Comparison of ENCODE assay signal across 15 cellular contexts in genomic region chr7:126696639-126697038, GRCh38.
DNase-seq lines count a peak whose midpoint lies in the region; ATAC-seq and TF ChIP-seq lines count a peak whose summit lies in the region.
"Had no signal": no experiment of that assay in that cellular context is flagged by ENCODE, and none has a peak within 500 bp of the region (broad histone marks: within the 10 kb centered on the region; RNA-seq: fewer than 3 reads in every experiment).

No MANE protein-coding gene starts in this region.

- no peak overlapping the region for H3K4me3 Mint-ChIP-seq in stimulated activated memory B cell treated with anti-CD40 and anti-IgM and Interleukin-4, amounts not matched to agents 10 μg/mL and 1 μg/mL and 100 μg/mL, for 72 hours
- H3K4me3 Mint-ChIP-seq in activated naive CD8-positive, alpha-beta T cell treated with anti-CD3 and anti-CD28 coated beads, Interleukin-2, amount 50 U/mL, for 24 hours = no peak overlapping the region
- H3K4me3 Mint-ChIP-seq: neural crest cell; stimulated activated naive B cell treated with anti-CD40 and anti-IgM and Interleukin-4, amounts not matched to agents 10 μg/mL and 1 μg/mL and 100 μg/mL, for 72 hours had no signal

- H3K27me3 ChIP-seq in stomach = no peaks in the 10 kb centered on the region
- H3K27me3 ChIP-seq: ascending aorta, left lung had no signal

- H3K4me1 Mint-ChIP-seq in stimulated activated memory B cell treated with anti-CD40 and anti-IgM and Interleukin-4, amounts not matched to agents 10 μg/mL and 1 μg/mL and 100 μg/mL, for 72 hours = peaks cover 16% of the 10 kb centered on the region
- no peaks in the 10 kb centered on the region for H3K4me1 Mint-ChIP-seq in activated naive CD8-positive, alpha-beta T cell treated with anti-CD3 and anti-CD28 coated beads, Interleukin-2, amount 50 U/mL, for 24 hours
- H3K4me1 Mint-ChIP-seq: stimulated activated naive B cell treated with anti-CD40 and anti-IgM and Interleukin-4, amounts not matched to agents 10 μg/mL and 1 μg/mL and 100 μg/mL, for 72 hours had no signal

- no peaks in the 10 kb centered on the region for H3K9me3 ChIP-seq in stomach
- H3K9me3 ChIP-seq: ascending aorta, left lung had no signal

- no peak for TF ChIP-seq CTCF in stomach (IDR thresholded peaks at IDR 0.05)

- no peak overlapping the region for H3K27ac ChIP-seq in stomach
- H3K27ac ChIP-seq: ascending aorta, left lung had no signal

- no peak for DNase-seq in KG1 (lab: John Stamatoyannopoulos, UW)
- DNase-seq in activated naive CD8-positive, alpha-beta T cell treated with anti-CD3 and anti-CD28 coated beads, Interleukin-2, amount 50 U/mL, for 24 hours = no peak
- no peak for DNase-seq in stomach
- DNase-seq: activated T-cell treated with anti-CD3 and anti-CD28 coated beads, Interleukin-2, amount 50 U/mL, for 48 hours; effector memory CD4-positive, alpha-beta T cell; left lung; NCI-H446 treated with DMSO at 0.1 percent for 48 hours; Right ventricle myocardium superior; stimulated activated naive B cell treated with anti-CD40 and anti-IgM and Interleukin-4, amounts not matched to agents 10 μg/mL and 1 μg/mL and 100 μg/mL, for 72 hours had no signal

- H3K4me1 ChIP-seq in stomach = no peaks in the 10 kb centered on the region
- H3K4me1 ChIP-seq: ascending aorta, left lung had no signal

- no peaks in the 10 kb centered on the region for H3K27me3 Mint-ChIP-seq in stimulated activated memory B cell treated with anti-CD40 and anti-IgM and Interleukin-4, amounts not matched to agents 10 μg/mL and 1 μg/mL and 100 μg/mL, for 72 hours
- H3K27me3 Mint-ChIP-seq in activated naive CD8-positive, alpha-beta T cell treated with anti-CD3 and anti-CD28 coated beads, Interleukin-2, amount 50 U/mL, for 24 hours = no peaks in the 10 kb centered on the region
- H3K27me3 Mint-ChIP-seq: stimulated activated naive B cell treated with anti-CD40 and anti-IgM and Interleukin-4, amounts not matched to agents 10 μg/mL and 1 μg/mL and 100 μg/mL, for 72 hours had no signal

- no peaks in the 10 kb centered on the region for H3K36me3 ChIP-seq in stomach
- H3K36me3 ChIP-seq: ascending aorta, left lung had no signal

- TF ChIP-seq EP300 in stomach (IDR thresholded peaks at IDR 0.05) = no peak

- peak overlapping the region; percentile 21 for H3K27ac Mint-ChIP-seq in stimulated activated memory B cell treated with anti-CD40 and anti-IgM and Interleukin-4, amounts not matched to agents 10 μg/mL and 1 μg/mL and 100 μg/mL, for 72 hours
- H3K27ac Mint-ChIP-seq in activated naive CD8-positive, alpha-beta T cell treated with anti-CD3 and anti-CD28 coated beads, Interleukin-2, amount 50 U/mL, for 24 hours = no peak overlapping the region
- H3K27ac Mint-ChIP-seq: stimulated activated naive B cell treated with anti-CD40 and anti-IgM and Interleukin-4, amounts not matched to agents 10 μg/mL and 1 μg/mL and 100 μg/mL, for 72 hours had no signal

- H3K36me3 Mint-ChIP-seq in stimulated activated memory B cell treated with anti-CD40 and anti-IgM and Interleukin-4, amounts not matched to agents 10 μg/mL and 1 μg/mL and 100 μg/mL, for 72 hours = no peaks in the 10 kb centered on the region
- no peaks in the 10 kb centered on the region for H3K36me3 Mint-ChIP-seq in activated naive CD8-positive, alpha-beta T cell treated with anti-CD3 and anti-CD28 coated beads, Interleukin-2, amount 50 U/mL, for 24 hours (ENCODE audit: low read depth)
- H3K36me3 Mint-ChIP-seq: stimulated activated naive B cell treated with anti-CD40 and anti-IgM and Interleukin-4, amounts not matched to agents 10 μg/mL and 1 μg/mL and 100 μg/mL, for 72 hours had no signal

- intact Hi-C loops in stomach (cut with DNase I; ENCODE audit: low total_unique reads) = no loop called here

- ATAC-seq in GM19035 (IDR thresholded peaks at IDR 0.05; ENCODE audit: unreplicated experiment) = peak; percentile 37
- ATAC-seq in GM21723 (IDR thresholded peaks at IDR 0.05; ENCODE audit: unreplicated experiment) = peak; percentile 41
- ATAC-seq in HG03354 (IDR thresholded peaks at IDR 0.05; ENCODE audit: poor library complexity, severe bottlenecking, unreplicated experiment) = peak; percentile 20
- ATAC-seq in stimulated activated memory B cell treated with anti-CD40 and anti-IgM and Interleukin-4, amounts not matched to agents 10 μg/mL and 1 μg/mL and 100 μg/mL, for 72 hours = peak; percentile 72
- no peak for ATAC-seq in activated naive CD8-positive, alpha-beta T cell treated with anti-CD3 and anti-CD28 coated beads, Interleukin-2, amount 50 U/mL, for 24 hours
- ATAC-seq: left lung had no signal

- no peaks in the 10 kb centered on the region for H3K9me3 Mint-ChIP-seq in stimulated activated memory B cell treated with anti-CD40 and anti-IgM and Interleukin-4, amounts not matched to agents 10 μg/mL and 1 μg/mL and 100 μg/mL, for 72 hours
- H3K9me3 Mint-ChIP-seq in activated naive CD8-positive, alpha-beta T cell treated with anti-CD3 and anti-CD28 coated beads, Interleukin-2, amount 50 U/mL, for 24 hours = no peaks in the 10 kb centered on the region
- H3K9me3 Mint-ChIP-seq: neural crest cell had no signal

- TF ChIP-seq POLR2A in stomach (IDR thresholded peaks at IDR 0.05) = no peak

- 70 to 82% (median 81%) methylated on average over 4 of the region's 4 CpGs for WGBS in stomach, 5 donors

- H3K4me3 ChIP-seq in stomach = no peak overlapping the region
- H3K4me3 ChIP-seq: ascending aorta, left lung had no signal
